21 cellular contexts compared by ENCODE assay signal in genomic region chr5:33973271-33973670, GRCh38. TPM values are rescaled to one million over a fixed set of nuclear protein-coding genes. Genes with fewer than 3 reads are reported as not detected.
DNase-seq lines count a peak whose midpoint lies in the region; ATAC-seq and TF ChIP-seq lines count a peak whose summit lies in the region.
"Had no signal": no experiment of that assay in that cellular context is flagged by ENCODE, and none has a peak within 500 bp of the region (broad histone marks: within the 10 kb centered on the region; RNA-seq: fewer than 3 reads in every experiment).

No MANE protein-coding gene starts in this region.

- DNase-seq in activated CD4-positive, alpha-beta T cell treated with anti-CD3 and anti-CD28 coated beads, Interleukin-2, amount 10 ng/mL, durations not matched to agents 7 days and 5 days, result no peak
- DNase-seq in activated CD4-positive, alpha-beta T cell treated with anti-CD3 and anti-CD28 coated beads, Interleukin-2, amount 50 U/mL, for 48 hours, result no peak
- no peak for DNase-seq in effector CD4-positive, alpha-beta T cell
- DNase-seq in CD14-positive monocyte (ENCODE audit: low spot score) (no peak), RWPE1 (ENCODE audit: low spot score) (no peak)
- DNase-seq: anterior cingulate cortex, DMS79 treated with DMSO at 0.1 percent for 48 hours, kidney glomerular epithelial cell, mesendoderm, NCI-H2029, NCI-H510A, SJCRH30, T-helper 9 cell, upper lobe of left lung had no signal

- peaks cover 17% of the 10 kb centered on the region for H3K4me1 Mint-ChIP-seq in activated CD4-positive, alpha-beta T cell treated with anti-CD3 and anti-CD28 coated beads, Interleukin-2, amount 10 ng/mL, durations not matched to agents 7 days and 5 days
- no peaks in the 10 kb centered on the region for H3K4me1 Mint-ChIP-seq in CD14-positive monocyte

- H3K27ac ChIP-seq in ectodermal cell (ENCODE audit: insufficient read depth, low read depth, low read length, poor library complexity, severe bottlenecking) (peak overlapping the region; percentile 8), RWPE1 (no peak overlapping the region)
- H3K27ac ChIP-seq: C4-2B, SJCRH30, upper lobe of left lung had no signal

- POLR2A ChIA-PET in activated CD4-positive, alpha-beta T cell treated with anti-CD3 and anti-CD28 coated beads, Interleukin-2, amount 10 ng/mL, durations not matched to agents 7 days and 5 days (lab: Charles Lee), result no interaction called here
- POLR2A ChIA-PET in RWPE1 (lab: Yijun Ruan, JAX; ENCODE audit: low non-redundant PET), result no interaction called here

- H3K27me3 ChIP-seq in ectodermal cell (ENCODE audit: control insufficient read depth, insufficient read depth, low read length, poor library complexity, severe bottlenecking), result no peaks in the 10 kb centered on the region
- H3K27me3 ChIP-seq: SJCRH30, upper lobe of left lung had no signal

- intact Hi-C loops in CD14-positive monocyte (cut with micrococcal nuclease), result no loop called here

- no peaks in the 10 kb centered on the region for H3K9me3 ChIP-seq in ectodermal cell (ENCODE audit: control insufficient read depth, low read length)
- H3K9me3 ChIP-seq: SJCRH30, upper lobe of left lung had no signal

- H3K4me3 Mint-ChIP-seq in activated CD4-positive, alpha-beta T cell treated with anti-CD3 and anti-CD28 coated beads, Interleukin-2, amount 10 ng/mL, durations not matched to agents 7 days and 5 days, result peak overlapping the region; percentile 43
- H3K4me3 Mint-ChIP-seq in CD14-positive monocyte, result no peak overlapping the region
- H3K4me3 Mint-ChIP-seq: nephron had no signal

- no peak overlapping the region for H3K27ac Mint-ChIP-seq in activated CD4-positive, alpha-beta T cell treated with anti-CD3 and anti-CD28 coated beads, Interleukin-2, amount 10 ng/mL, durations not matched to agents 7 days and 5 days
- no peak overlapping the region for H3K27ac Mint-ChIP-seq in CD14-positive monocyte
- H3K27ac Mint-ChIP-seq: nephron had no signal

- CTCF ChIA-PET in activated CD4-positive, alpha-beta T cell treated with anti-CD3 and anti-CD28 coated beads, Interleukin-2, amount 10 ng/mL, durations not matched to agents 7 days and 5 days (lab: Charles Lee), result no interaction called here
- CTCF ChIA-PET in RWPE1 (lab: Yijun Ruan, JAX), result no interaction called here

- H3K36me3 Mint-ChIP-seq in activated CD4-positive, alpha-beta T cell treated with anti-CD3 and anti-CD28 coated beads, Interleukin-2, amount 10 ng/mL, durations not matched to agents 7 days and 5 days (ENCODE audit: low read depth), result no peaks in the 10 kb centered on the region
- H3K36me3 Mint-ChIP-seq in CD14-positive monocyte, result no peaks in the 10 kb centered on the region

- no peaks in the 10 kb centered on the region for H3K36me3 ChIP-seq in ectodermal cell (ENCODE audit: control insufficient read depth, insufficient read depth, low read length)
- H3K36me3 ChIP-seq: SJCRH30, upper lobe of left lung had no signal

- H3K27me3 Mint-ChIP-seq in activated CD4-positive, alpha-beta T cell treated with anti-CD3 and anti-CD28 coated beads, Interleukin-2, amount 10 ng/mL, durations not matched to agents 7 days and 5 days, result peaks cover 3% of the 10 kb centered on the region
- peaks cover under 1 to 2% (median 1%) of the 10 kb centered on the region in 3 donors for H3K27me3 Mint-ChIP-seq in CD14-positive monocyte (ENCODE audit: low read depth in 3 of 3)

- peaks cover 6% of the 10 kb centered on the region for H3K4me1 ChIP-seq in ectodermal cell (ENCODE audit: control insufficient read depth, insufficient read depth, low read length)
- H3K4me1 ChIP-seq: SJCRH30 had no signal

- TF ChIP-seq CTCF in CD14-positive monocyte (IDR thresholded peaks at IDR 0.05) (no peak), RWPE1 (conservative IDR thresholded peaks at IDR 0.05; ENCODE audit: low read depth) (no peak)

- H3K4me3 ChIP-seq in ectodermal cell (ENCODE audit: insufficient read depth, low read depth, low read length), result no peak overlapping the region
- H3K4me3 ChIP-seq: SJCRH30, upper lobe of left lung had no signal

- ATAC-seq in GM19395 (IDR thresholded peaks at IDR 0.05; ENCODE audit: unreplicated experiment), result peak; percentile 63
- peak; percentile 53 for ATAC-seq in HG02973 (IDR thresholded peaks at IDR 0.05; ENCODE audit: unreplicated experiment)

- no peaks in the 10 kb centered on the region for H3K9me3 Mint-ChIP-seq in activated CD4-positive, alpha-beta T cell treated with anti-CD3 and anti-CD28 coated beads, Interleukin-2, amount 10 ng/mL, durations not matched to agents 7 days and 5 days
- H3K9me3 Mint-ChIP-seq in CD14-positive monocyte, result peaks cover 0 to 1% (median 0%) of the 10 kb centered on the region in 7 donors
- H3K9me3 Mint-ChIP-seq: nephron had no signal

- WGBS in ectodermal cell, 2 experiments, result 91% methylated on average over 2 of the region's 2 CpGs; no CpG with 5 or more reads in 1 of the 2 experiments

RNA-seq across cellular contexts. Expression of gene SLC45A2, which starts 11.2 kb away (rescaled TPM):
- total RNA-seq in activated CD4-positive, alpha-beta T cell treated with anti-CD3 and anti-CD28 coated beads, Interleukin-2, amount 10 ng/mL, durations not matched to agents 7 days and 5 days, result under 1 TPM in 1 of 2 experiments, not detected in 1; 0.19 TPM
- polyA plus RNA-seq in ectodermal cell (2013, experiment 1 of 4), result not detected
- 0.09 TPM for polyA plus RNA-seq in ectodermal cell (2013, experiment 2 of 4)
- not detected for polyA plus RNA-seq in ectodermal cell (2013, experiment 3 of 4)
- 0.12 TPM for polyA plus RNA-seq in ectodermal cell (2013, experiment 4 of 4)
- not detected for polyA plus RNA-seq in CD14-positive monocyte
- total RNA-seq: fibroblast of villous mesenchyme, SJCRH30 had no signal

RNA-seq across cellular contexts. Expression of gene AMACR, which starts 34.6 kb away (rescaled TPM):
- total RNA-seq in activated CD4-positive, alpha-beta T cell treated with anti-CD3 and anti-CD28 coated beads, Interleukin-2, amount 10 ng/mL, durations not matched to agents 7 days and 5 days, result 1 to 10 TPM; 4.8 to 6.0 TPM
- polyA plus RNA-seq in ectodermal cell (2013, experiment 1 of 4), result 32.1 TPM
- polyA plus RNA-seq in ectodermal cell (2013, experiment 2 of 4), result 29.0 TPM
- polyA plus RNA-seq in ectodermal cell (2013, experiment 3 of 4), result 21.9 TPM
- 27.1 TPM for polyA plus RNA-seq in ectodermal cell (2013, experiment 4 of 4)
- 1 to 10 TPM; 4.8 to 6.1 TPM for polyA plus RNA-seq in CD14-positive monocyte

RNA-seq across cellular contexts. Expression of gene RXFP3, which starts 37.1 kb away (rescaled TPM):
- total RNA-seq in activated CD4-positive, alpha-beta T cell treated with anti-CD3 and anti-CD28 coated beads, Interleukin-2, amount 10 ng/mL, durations not matched to agents 7 days and 5 days, result not detected
- not detected for polyA plus RNA-seq in ectodermal cell (2013, experiment 1 of 4)
- polyA plus RNA-seq in ectodermal cell (2013, experiment 2 of 4), result not detected
- not detected for polyA plus RNA-seq in ectodermal cell (2013, experiment 3 of 4)
- polyA plus RNA-seq in ectodermal cell (2013, experiment 4 of 4), result not detected
- polyA plus RNA-seq in CD14-positive monocyte, result not detected
- total RNA-seq: pulmonary artery endothelial cell, SJCRH30, upper lobe of left lung had no signal
